Comparison of ENCODE assay signal across 3 cellular contexts in genomic region chr7:2676576-2676975, GRCh38. TPM values are rescaled to one million over a fixed set of nuclear protein-coding genes. Genes with fewer than 3 reads are reported as not detected.
"Had no signal": no experiment of that assay in that cellular context is flagged by ENCODE, and none has a peak within 500 bp of the region (broad histone marks: within the 10 kb centered on the region; RNA-seq: fewer than 3 reads in every experiment).

No MANE protein-coding gene starts in this region.

RNA-seq across cellular contexts. Expression of gene AMZ1, which starts 11.4 kb away (rescaled TPM):
- total RNA-seq: LHCN-M2, MCF 10A, PC-3 had no signal
